2 cellular contexts compared by ENCODE assay signal in genomic region chr2:10396464-10396863, GRCh38.
A peak's percentile ranks its signal among the peaks of the same experiment; 100 is the strongest.
TF ChIP-seq lines count a peak whose summit lies in the region.

No MANE protein-coding gene starts in this region.

TF ChIP-seq in A549, 52 proteins besides CTCF, POLR2A, EP300 and RAD21 (continued from another document):
- peak; percentile 47; the same call in 1 of the 2 replicates for TF ChIP-seq REST (IDR thresholded peaks at IDR 0.05)

TF ChIP-seq in PFSK-1, 5 proteins besides CTCF, POLR2A, EP300 and RAD21 (continued from another document):
- peak; percentile 46 to 81; a peak in 2 of 4 replicates for TF ChIP-seq REST (IDR thresholded peaks at IDR 0.05; ENCODE audit: insufficient read depth in 1 of 2, low read depth in 2 of 2, low read length in 2 of 2)
